In genomic region chr1:200872446-200873115, GRCh38 we compare ENCODE assay signal across 1 cellular context.
TF ChIP-seq lines count a peak whose summit lies in the region.

TSS of gene GPR25 (plus strand) at chr1:200872981. CDS start at chr1:200873038, 57 bp downstream.

TF ChIP-seq in SK-N-SH, 30 proteins besides CTCF, POLR2A, EP300 and RAD21 (continued from another document):
- TF ChIP-seq REST (IDR thresholded peaks at IDR 0.05; ENCODE audit: low read depth, low read length) (no peak), EZH2phosphoT487 (IDR thresholded peaks at IDR 0.05; ENCODE audit: borderline replicate concordance, low read depth) (no peak), RCOR1 (IDR thresholded peaks at IDR 0.05; ENCODE audit: low read length) (no peak), MEF2A (IDR thresholded peaks at IDR 0.05; ENCODE audit: borderline replicate concordance, low read depth) (no peak), ELF1 (IDR thresholded peaks at IDR 0.05) (no peak), POLR2AphosphoS5 (IDR thresholded peaks at IDR 0.05; ENCODE audit: low read depth, low read length) (no peak), TAF1 (IDR thresholded peaks at IDR 0.05; ENCODE audit: borderline replicate concordance, low read depth, low read length) (no peak), YY1 (IDR thresholded peaks at IDR 0.05; ENCODE audit: low read depth) (no peak)
- TF ChIP-seq, protein P1, sequence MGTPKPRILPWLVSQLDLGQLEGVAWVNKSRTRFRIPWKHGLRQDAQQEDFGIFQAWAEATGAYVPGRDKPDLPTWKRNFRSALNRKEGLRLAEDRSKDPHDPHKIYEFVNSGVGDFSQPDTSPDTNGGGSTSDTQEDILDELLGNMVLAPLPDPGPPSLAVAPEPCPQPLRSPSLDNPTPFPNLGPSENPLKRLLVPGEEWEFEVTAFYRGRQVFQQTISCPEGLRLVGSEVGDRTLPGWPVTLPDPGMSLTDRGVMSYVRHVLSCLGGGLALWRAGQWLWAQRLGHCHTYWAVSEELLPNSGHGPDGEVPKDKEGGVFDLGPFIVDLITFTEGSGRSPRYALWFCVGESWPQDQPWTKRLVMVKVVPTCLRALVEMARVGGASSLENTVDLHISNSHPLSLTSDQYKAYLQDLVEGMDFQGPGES (IDR thresholded peaks at IDR 0.05; ENCODE audit: low read depth, low read length): no peak
